Comparison of ENCODE assay signal across 11 cellular contexts in the genomic region with DNA sequence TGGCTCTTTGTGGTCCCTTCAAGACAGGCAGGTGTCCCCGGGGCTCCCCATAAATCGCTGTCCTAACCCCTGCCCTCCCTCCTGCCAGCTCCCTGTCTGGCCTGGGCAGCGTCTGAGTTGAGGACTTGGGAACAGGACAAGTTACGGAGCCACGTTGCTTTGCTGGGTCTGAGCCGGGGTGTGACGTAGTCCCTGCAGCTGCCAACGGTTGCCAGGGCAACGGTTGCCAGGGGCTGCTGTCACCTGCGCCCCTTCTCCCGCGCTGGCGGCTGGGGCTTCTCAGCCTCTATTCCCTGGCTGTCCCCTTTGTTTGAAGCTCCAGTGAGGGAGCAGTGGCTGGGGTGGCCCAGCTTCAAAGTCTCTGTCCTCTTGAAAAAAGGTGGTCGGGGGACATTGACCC. TPM values are rescaled to one million over a fixed set of nuclear protein-coding genes. Genes with fewer than 3 reads are reported as not detected.
DNase-seq lines count a peak whose midpoint lies in the region; ATAC-seq and TF ChIP-seq lines count a peak whose summit lies in the region.
"Had no signal": no experiment of that assay in that cellular context is flagged by ENCODE, and none has a peak within 500 bp of the region (broad histone marks: within the 10 kb centered on the region; RNA-seq: fewer than 3 reads in every experiment).

No MANE protein-coding gene starts in this region.

- no peak for TF ChIP-seq CTCF in CD8-positive, alpha-beta T cell (IDR thresholded peaks at IDR 0.05)
- TF ChIP-seq CTCF in dorsolateral prefrontal cortex (IDR thresholded peaks at IDR 0.05 in 54 of 56, conservative IDR thresholded peaks at IDR 0.05 in 2 of 56; ENCODE audit: low read depth in 1 of 56, partially characterized antibody in 56 of 56) = no peak

- no peaks in the 10 kb centered on the region for H3K36me3 ChIP-seq in CD8-positive, alpha-beta T cell (ENCODE audit: insufficient read depth, low read length)

- peaks cover 6% of the 10 kb centered on the region for H3K4me1 ChIP-seq in CD8-positive, alpha-beta T cell (ENCODE audit: insufficient read depth, low read length)

- peak in 2 of 7 experiments; percentile 53 to 60 for DNase-seq in CD8-positive, alpha-beta T cell
- DNase-seq in NCI-H146 treated with DMSO at 0.1 percent for 48 hours (lab: John Stamatoyannopoulos, UW; ENCODE audit: unreplicated experiment) = peak; percentile 42
- peak in 9 of 10 donors; percentile 73 to 89 (median 85) for DNase-seq in dorsolateral prefrontal cortex
- DNase-seq in myocyte (ENCODE audit: low read depth) = peak; percentile 60
- no peak for DNase-seq in HEK293T (ENCODE audit: extremely low spot score)
- no peak for DNase-seq in COLO829 (ENCODE audit: low spot score)

- intact Hi-C loops in CD8-positive, alpha-beta T cell (cut with DNase I, micrococcal nuclease) = no loop called here
- intact Hi-C loops in dorsolateral prefrontal cortex (cut with DNase I) = no loop called here

- H3K4me1 Mint-ChIP-seq in CD8-positive, alpha-beta T cell (ENCODE audit: low read depth) = peaks cover 5% of the 10 kb centered on the region

- no peaks in the 10 kb centered on the region for H3K9me3 Mint-ChIP-seq in CD8-positive, alpha-beta T cell

- CTCF ChIA-PET in CD8-positive, alpha-beta T cell (lab: Charles Lee) = interaction anchor here (1.2 to 12.0 kb wide), 5 partner anchors 9 to 62 kb away, joined by 3 to 101 read pairs (median 6); no protein-coding TSS in a partner anchor
- CTCF ChIA-PET in HEK293T (lab: Yijun Ruan, JAX) = interaction anchor here (0.7 to 1.4 kb wide), 2 partner anchors 16 to 64 kb away, joined by 3 read pairs; no protein-coding TSS in a partner anchor

- no peak overlapping the region for H3K27ac Mint-ChIP-seq in CD8-positive, alpha-beta T cell

- H3K27ac ChIP-seq in CD8-positive, alpha-beta T cell (ENCODE audit: low read depth, low read length) = no peak overlapping the region
- H3K27ac ChIP-seq in dorsolateral prefrontal cortex = peak overlapping the region; percentile 32 to 96 (median 90)
- H3K27ac ChIP-seq: HL-60 had no signal

- no peaks in the 10 kb centered on the region for H3K9me3 ChIP-seq in CD8-positive, alpha-beta T cell (ENCODE audit: low read length)

- no peak overlapping the region for H3K4me3 Mint-ChIP-seq in CD8-positive, alpha-beta T cell

- no peak overlapping the region for H3K4me3 ChIP-seq in CD8-positive, alpha-beta T cell (ENCODE audit: low read depth, low read length)
- peak overlapping the region in 52 of 59 donors; percentile 4 to 58 (median 36) for H3K4me3 ChIP-seq in dorsolateral prefrontal cortex

- POLR2A ChIA-PET in CD8-positive, alpha-beta T cell (lab: Charles Lee) = interaction anchor here (0.6 to 1.0 kb wide), 2 partner anchors 9 to 10 kb away, joined by 3 to 4 read pairs; no protein-coding TSS in a partner anchor
- POLR2A ChIA-PET in HEK293T (lab: Yijun Ruan, JAX) = no interaction called here

- peak; percentile 74 for ATAC-seq in CD8-positive, alpha-beta T cell
- ATAC-seq in GM19463 (IDR thresholded peaks at IDR 0.05; ENCODE audit: unreplicated experiment) (no peak), HG03139 (IDR thresholded peaks at IDR 0.05; ENCODE audit: unreplicated experiment) (no peak)
- ATAC-seq: activated CD4-positive, CD25-positive, alpha-beta regulatory T cell treated with anti-CD3 and anti-CD28 coated beads, Interleukin-2, amount 50 U/mL, for 24 hours had no signal

- no peaks in the 10 kb centered on the region for H3K27me3 Mint-ChIP-seq in CD8-positive, alpha-beta T cell (ENCODE audit: low read depth)

- H3K36me3 Mint-ChIP-seq in CD8-positive, alpha-beta T cell = no peaks in the 10 kb centered on the region

- H3K27me3 ChIP-seq in CD8-positive, alpha-beta T cell (ENCODE audit: insufficient read depth, low read length) = no peaks in the 10 kb centered on the region
- no peaks in the 10 kb centered on the region for H3K27me3 ChIP-seq in dorsolateral prefrontal cortex

TF ChIP-seq in HEK293T, 16 proteins besides CTCF, POLR2A, EP300 and RAD21:
- TF ChIP-seq SUZ12 (IDR thresholded peaks at IDR 0.05) (no peak), ARNT (IDR thresholded peaks at IDR 0.05) (no peak)

RNA-seq across cellular contexts. Expression of a gene that starts 10.7 kb away (rescaled TPM):
- 1 to 10 TPM; 3.8 to 4.4 TPM for total RNA-seq in CD8-positive, alpha-beta T cell
- total RNA-seq in dorsolateral prefrontal cortex = 100 to 1,000 TPM in 117 of 120 experiments, 10 to 100 TPM in 3; 82.9 to 344 (median 153) TPM
- 38.8 and 173 TPM in 2 replicates for total RNA-seq in myocyte
- 43.9 TPM for polyA plus RNA-seq in myocyte (2012)

RNA-seq across cellular contexts. Expression of a gene that starts 28.9 kb away (rescaled TPM):
- total RNA-seq in CD8-positive, alpha-beta T cell = under 1 TPM in 1 of 2 experiments, not detected in 1; 0.14 TPM
- total RNA-seq in dorsolateral prefrontal cortex = 1 to 10 TPM in 31 of 120 experiments, under 1 TPM in 54, not detected in 35; 0.11 to 5.1 (median 0.77) TPM
- 0.31 TPM in 1 of 2 replicates, not detected in the other for total RNA-seq in myocyte
- 0.05 TPM for polyA plus RNA-seq in myocyte (2012)
- total RNA-seq: fibroblast of villous mesenchyme had no signal

RNA-seq across cellular contexts. Expression of a gene that starts 55.4 kb away (rescaled TPM):
- not detected for total RNA-seq in CD8-positive, alpha-beta T cell
- total RNA-seq in dorsolateral prefrontal cortex = 1 to 10 TPM in 77 of 120 experiments, under 1 TPM in 35, not detected in 8; 0.32 to 5.3 (median 1.4) TPM
- not detected in 2 replicates for total RNA-seq in myocyte
- not detected for polyA plus RNA-seq in myocyte (2012)
- total RNA-seq: fibroblast of villous mesenchyme had no signal

Comparison
In these comparisons a context has a peak if more than half of its experiments do, and no peak if none do; other contexts are left out.
1. DNase-seq: peak in NCI-H146 treated with DMSO at 0.1 percent for 48 hours (single experiment), dorsolateral prefrontal cortex (9 of 10) and myocyte (single experiment); none in HEK293T (single experiment) and COLO829 (single experiment).